ENCODE assay signal across 21 cellular contexts in genomic region chr17:36807496-36808180, GRCh38.
DNase-seq lines count a peak whose midpoint lies in the region; ATAC-seq and TF ChIP-seq lines count a peak whose summit lies in the region.
"Had no signal": no experiment of that assay in that cellular context is flagged by ENCODE, and none has a peak within 500 bp of the region (broad histone marks: within the 10 kb centered on the region; RNA-seq: fewer than 3 reads in every experiment).

No MANE protein-coding gene starts in this region.

- peak overlapping the region; percentile 90 for H3K4me2 ChIP-seq in smooth muscle cell
- H3K4me2 ChIP-seq: BLaER1 had no signal

- no peaks in the 10 kb centered on the region for H3K9me3 Mint-ChIP-seq in activated CD8-positive, alpha-beta memory T cell treated with anti-CD3 and anti-CD28 coated beads, Interleukin-2, amount 10 ng/mL, durations not matched to agents 7 days and 5 days (ENCODE audit: low read depth)
- H3K9me3 Mint-ChIP-seq: activated CD4-positive, alpha-beta memory T cell treated with anti-CD3 and anti-CD28 coated beads, Interleukin-2, amount 10 ng/mL, durations not matched to agents 7 days and 5 days; dendritic cell treated with granulocyte-macrophage colony-stimulating factor and Interleukin-4, amounts not matched to agents 40 ng/mL and 50 ng/mL, for 4 days; memory B cell had no signal

- H3F3A ChIP-seq in smooth muscle cell (ENCODE audit: low read depth) = no peaks in the 10 kb centered on the region

- peak overlapping the region; percentile 72 for H2AFZ ChIP-seq in smooth muscle cell (ENCODE audit: low read depth)

- no peaks in the 10 kb centered on the region for H3K9me3 ChIP-seq in cardiac muscle cell (ENCODE audit: low read depth)
- H3K9me3 ChIP-seq in smooth muscle cell (replicated peaks; ENCODE audit: low read depth) = no peaks in the 10 kb centered on the region
- H3K9me3 ChIP-seq: BLaER1, heart left ventricle had no signal

- H3K36me3 ChIP-seq in cardiac muscle cell = no peaks in the 10 kb centered on the region
- no peaks in the 10 kb centered on the region for H3K36me3 ChIP-seq in smooth muscle cell (ENCODE audit: low read depth)
- H3K36me3 ChIP-seq: BLaER1, heart left ventricle had no signal

- intact Hi-C loops in Right ventricle myocardium superior (cut with DNase I) = no loop called here

- CTCF ChIA-PET in activated CD8-positive, alpha-beta memory T cell treated with anti-CD3 and anti-CD28 coated beads, Interleukin-2, amount 10 ng/mL, durations not matched to agents 7 days and 5 days (lab: Charles Lee) = no interaction called here

- no peaks in the 10 kb centered on the region for H3K36me3 Mint-ChIP-seq in activated CD8-positive, alpha-beta memory T cell treated with anti-CD3 and anti-CD28 coated beads, Interleukin-2, amount 10 ng/mL, durations not matched to agents 7 days and 5 days
- H3K36me3 Mint-ChIP-seq: memory B cell; naive thymus-derived CD4-positive, alpha-beta T cell had no signal

- no peaks in the 10 kb centered on the region for H3K79me2 ChIP-seq in smooth muscle cell (ENCODE audit: low read depth)
- H3K79me2 ChIP-seq: parathyroid adenoma had no signal

- DNase-seq in cardiac muscle cell (ENCODE audit: low read depth in 1 of 2, low spot score in 1 of 2) (no peak), Right ventricle myocardium superior (no peak), cerebellum (ENCODE audit: low spot score) (peak; percentile 11), islet precursor cell (peak; percentile 63), smooth muscle cell (lab: John Stamatoyannopoulos, UW; ENCODE audit: unreplicated experiment) (no peak), glomerular visceral epithelial cell (ENCODE audit: extremely low spot score) (no peak)
- DNase-seq in stimulated activated naive CD4-positive, alpha-beta T cell (lab: John Stamatoyannopoulos, UW) = no peak
- DNase-seq in activated CD8-positive, alpha-beta memory T cell treated with anti-CD3 and anti-CD28 coated beads, Interleukin-2, amount 10 ng/mL, durations not matched to agents 7 days and 5 days = no peak
- DNase-seq: activated CD4-positive, alpha-beta memory T cell treated with anti-CD3 and anti-CD28 coated beads, Interleukin-2, amount 10 ng/mL, durations not matched to agents 7 days and 5 days; activated CD4-positive, CD25-positive, alpha-beta regulatory T cell; activated gamma-delta T cell treated with Interleukin-2 at 50 U/mL for 16 hours; heart left ventricle; kidney; naive thymus-derived CD4-positive, alpha-beta T cell; NCI-H1694; NCI-H2171 treated with DMSO at 0.1 percent for 48 hours had no signal

- TF ChIP-seq CTCF in cardiac muscle cell (IDR thresholded peaks at IDR 0.05; ENCODE audit: low read depth, low read length) (no peak), smooth muscle cell (IDR thresholded peaks at IDR 0.05; ENCODE audit: borderline replicate concordance, insufficient read depth, poor library complexity, severe bottlenecking) (no peak)

- H3K4me3 ChIP-seq in cardiac muscle cell (peak overlapping the region; percentile 26), smooth muscle cell (peak overlapping the region; percentile 45)
- H3K4me3 ChIP-seq: BLaER1, SK-N-MC had no signal

- peaks cover 49% of the 10 kb centered on the region for H3K27me3 ChIP-seq in cardiac muscle cell
- peaks cover 91% of the 10 kb centered on the region for H3K27me3 ChIP-seq in smooth muscle cell (ENCODE audit: low read depth)
- H3K27me3 ChIP-seq: BLaER1 had no signal

- peaks cover 71% of the 10 kb centered on the region for H3K27me3 Mint-ChIP-seq in activated CD8-positive, alpha-beta memory T cell treated with anti-CD3 and anti-CD28 coated beads, Interleukin-2, amount 10 ng/mL, durations not matched to agents 7 days and 5 days

- H3K4me1 ChIP-seq in cardiac muscle cell (ENCODE audit: low read depth) (no peaks in the 10 kb centered on the region), smooth muscle cell (ENCODE audit: low read depth) (peaks cover 11% of the 10 kb centered on the region)
- H3K4me1 ChIP-seq: parathyroid adenoma had no signal

- H3K27ac ChIP-seq in cardiac muscle cell (no peak overlapping the region), smooth muscle cell (ENCODE audit: low read depth) (no peak overlapping the region)
- H3K27ac ChIP-seq: BLaER1, heart left ventricle, parathyroid adenoma, SK-N-MC had no signal

- 13% methylated on average over 35 of the region's 35 CpGs for WGBS in smooth muscle cell (ENCODE audit: low lambda C conversion rate)

- H3K4me1 Mint-ChIP-seq in activated CD8-positive, alpha-beta memory T cell treated with anti-CD3 and anti-CD28 coated beads, Interleukin-2, amount 10 ng/mL, durations not matched to agents 7 days and 5 days = no peaks in the 10 kb centered on the region
- H3K4me1 Mint-ChIP-seq: activated CD4-positive, alpha-beta memory T cell treated with anti-CD3 and anti-CD28 coated beads, Interleukin-2, amount 10 ng/mL, durations not matched to agents 7 days and 5 days; memory B cell had no signal

- no peak overlapping the region for H3K9ac ChIP-seq in smooth muscle cell (ENCODE audit: low read depth)
- H3K9ac ChIP-seq: BLaER1, parathyroid adenoma had no signal

- no peaks in the 10 kb centered on the region for H4K20me1 ChIP-seq in smooth muscle cell (ENCODE audit: low read depth)
- H4K20me1 ChIP-seq: BLaER1 had no signal

- no peak overlapping the region for H3K4me3 Mint-ChIP-seq in activated CD8-positive, alpha-beta memory T cell treated with anti-CD3 and anti-CD28 coated beads, Interleukin-2, amount 10 ng/mL, durations not matched to agents 7 days and 5 days
- H3K4me3 Mint-ChIP-seq: activated CD4-positive, alpha-beta memory T cell treated with anti-CD3 and anti-CD28 coated beads, Interleukin-2, amount 10 ng/mL, durations not matched to agents 7 days and 5 days; dendritic cell treated with granulocyte-macrophage colony-stimulating factor and Interleukin-4, amounts not matched to agents 40 ng/mL and 50 ng/mL, for 4 days; memory B cell had no signal

- no peak for ATAC-seq in Right ventricle myocardium superior (ENCODE audit: poor library complexity)
- ATAC-seq in activated CD8-positive, alpha-beta memory T cell treated with anti-CD3 and anti-CD28 coated beads, Interleukin-2, amount 10 ng/mL, durations not matched to agents 7 days and 5 days = no peak
- ATAC-seq: heart left ventricle; naive thymus-derived CD4-positive, alpha-beta T cell had no signal

- no peak overlapping the region for H3K27ac Mint-ChIP-seq in activated CD8-positive, alpha-beta memory T cell treated with anti-CD3 and anti-CD28 coated beads, Interleukin-2, amount 10 ng/mL, durations not matched to agents 7 days and 5 days
- H3K27ac Mint-ChIP-seq: activated CD4-positive, alpha-beta memory T cell treated with anti-CD3 and anti-CD28 coated beads, Interleukin-2, amount 10 ng/mL, durations not matched to agents 7 days and 5 days; dendritic cell treated with granulocyte-macrophage colony-stimulating factor and Interleukin-4, amounts not matched to agents 40 ng/mL and 50 ng/mL, for 4 days; memory B cell; naive thymus-derived CD4-positive, alpha-beta T cell had no signal

Comparison
In these comparisons a context has a peak if more than half of its experiments do, and no peak if none do; other contexts are left out.
1. DNase-seq: peak in cerebellum (single experiment) and islet precursor cell (single experiment); none in cardiac muscle cell (0 of 2), Right ventricle myocardium superior (single experiment), smooth muscle cell (single experiment), stimulated activated naive CD4-positive, alpha-beta T cell (0 of 6), glomerular visceral epithelial cell (single experiment) and activated CD8-positive, alpha-beta memory T cell treated with anti-CD3 and anti-CD28 coated beads, Interleukin-2, amount 10 ng/mL, durations not matched to agents 7 days and 5 days (single experiment).